Comparison of ENCODE assay signal across 12 cellular contexts in genomic region chr17:3879181-3879580, GRCh38. TPM values are rescaled to one million over a fixed set of nuclear protein-coding genes. Genes with fewer than 3 reads are reported as not detected.
DNase-seq lines count a peak whose midpoint lies in the region; ATAC-seq and TF ChIP-seq lines count a peak whose summit lies in the region.
"Had no signal": no experiment of that assay in that cellular context is flagged by ENCODE, and none has a peak within 500 bp of the region (broad histone marks: within the 10 kb centered on the region; RNA-seq: fewer than 3 reads in every experiment).

No MANE protein-coding gene starts in this region.

- WGBS in hepatocyte (ENCODE audit: low lambda C conversion rate, missing lambda C conversion rate) = 54% methylated on average over 5 of the region's 5 CpGs

- H3K27me3 Mint-ChIP-seq in brain = no peaks in the 10 kb centered on the region
- no peaks in the 10 kb centered on the region for H3K27me3 Mint-ChIP-seq in CD8-positive, alpha-beta T cell (ENCODE audit: low read depth)
- H3K27me3 Mint-ChIP-seq: activated naive CD4-positive, alpha-beta T cell treated with anti-CD3 and anti-CD28 coated beads, Interleukin-2, amount 50 U/mL, for 24 hours had no signal

- peaks cover 29% of the 10 kb centered on the region for H3K4me1 Mint-ChIP-seq in brain
- no peaks in the 10 kb centered on the region for H3K4me1 Mint-ChIP-seq in CD8-positive, alpha-beta T cell (ENCODE audit: low read depth)
- H3K4me1 Mint-ChIP-seq: activated naive CD4-positive, alpha-beta T cell treated with anti-CD3 and anti-CD28 coated beads, Interleukin-2, amount 50 U/mL, for 24 hours had no signal

- TF ChIP-seq CTCF in brain (conservative IDR thresholded peaks at IDR 0.05) (no peak), hepatocyte (IDR thresholded peaks at IDR 0.05; ENCODE audit: poor library complexity) (no peak), PC-9 (conservative IDR thresholded peaks at IDR 0.05) (no peak)
- no peak for TF ChIP-seq CTCF in CD8-positive, alpha-beta T cell (IDR thresholded peaks at IDR 0.05)

- intact Hi-C loops in PC-9 (cut with micrococcal nuclease; ENCODE audit: unreplicated experiment) = no loop called here
- intact Hi-C loops in CD8-positive, alpha-beta T cell (cut with DNase I, micrococcal nuclease) = no loop called here

- H3K36me3 Mint-ChIP-seq in brain = peaks cover 20% of the 10 kb centered on the region
- H3K36me3 Mint-ChIP-seq in CD8-positive, alpha-beta T cell = peaks cover 39% of the 10 kb centered on the region

- no peaks in the 10 kb centered on the region for H3K9me2 ChIP-seq in hepatocyte (replicated peaks; ENCODE audit: insufficient read depth)
- H3K9me2 ChIP-seq in PC-9 (ENCODE audit: insufficient read depth) = no peaks in the 10 kb centered on the region

- H3K4me3 ChIP-seq in hepatocyte (no peak overlapping the region), PC-9 (no peak overlapping the region)
- no peak overlapping the region for H3K4me3 ChIP-seq in CD8-positive, alpha-beta T cell (ENCODE audit: low read depth, low read length)

- no peaks in the 10 kb centered on the region for H3F3A ChIP-seq in PC-9 (ENCODE audit: insufficient read depth, low read depth)

- H3K4me1 ChIP-seq in hepatocyte (ENCODE audit: insufficient read depth) = peaks cover 11% of the 10 kb centered on the region
- no peaks in the 10 kb centered on the region for H3K4me1 ChIP-seq in PC-9 (replicated peaks; ENCODE audit: insufficient read depth)
- H3K4me1 ChIP-seq in CD8-positive, alpha-beta T cell (ENCODE audit: insufficient read depth, low read length) = no peaks in the 10 kb centered on the region

- H3K79me2 ChIP-seq in hepatocyte (no peaks in the 10 kb centered on the region), PC-9 (ENCODE audit: low read depth) (no peaks in the 10 kb centered on the region)

- H3K9me3 ChIP-seq in hepatocyte (ENCODE audit: low read depth) = no peaks in the 10 kb centered on the region
- H3K9me3 ChIP-seq in PC-9 (ENCODE audit: insufficient read depth, low read depth) = no peaks in the 10 kb centered on the region
- no peaks in the 10 kb centered on the region for H3K9me3 ChIP-seq in CD8-positive, alpha-beta T cell (ENCODE audit: low read length)

- peak overlapping the region; percentile 56 for H3K4me2 ChIP-seq in hepatocyte
- no peak overlapping the region for H3K4me2 ChIP-seq in PC-9

- H3K9me3 Mint-ChIP-seq in brain = no peaks in the 10 kb centered on the region
- no peaks in the 10 kb centered on the region for H3K9me3 Mint-ChIP-seq in CD8-positive, alpha-beta T cell
- H3K9me3 Mint-ChIP-seq: activated naive CD4-positive, alpha-beta T cell treated with anti-CD3 and anti-CD28 coated beads, Interleukin-2, amount 50 U/mL, for 24 hours; T-helper 1 cell treated with Interleukin-12 subunit alpha and Interleukin-12 subunit beta and Interleukin-4 antibody, amounts not matched to agents 30 μg/mL and 1 μg/mL, for 36 hours had no signal

- no peak for ATAC-seq in GM18505 (IDR thresholded peaks at IDR 0.05; ENCODE audit: unreplicated experiment)
- ATAC-seq in CD8-positive, alpha-beta T cell = no peak

- H3K27ac ChIP-seq in hepatocyte (peak overlapping the region; percentile 88), PC-9 (no peak overlapping the region)
- H3K27ac ChIP-seq in CD8-positive, alpha-beta T cell (ENCODE audit: low read depth, low read length) = no peak overlapping the region

- H4K20me1 ChIP-seq in hepatocyte (ENCODE audit: insufficient read depth, poor library complexity, severe bottlenecking) (no peaks in the 10 kb centered on the region), PC-9 (ENCODE audit: insufficient read depth) (no peaks in the 10 kb centered on the region)

- CTCF ChIA-PET in PC-9 (lab: Charles Lee) = no interaction called here
- CTCF ChIA-PET in CD8-positive, alpha-beta T cell (lab: Charles Lee) = interaction anchor here (1.0 to 1.3 kb wide), 3 partner anchors 11 to 33 kb away, joined by 3 to 5 read pairs (median 3); partner anchors contain the start of gene NCBP3

- peak overlapping the region; percentile 2 to 48 (median 19) for H3K4me3 Mint-ChIP-seq in brain
- H3K4me3 Mint-ChIP-seq in CD8-positive, alpha-beta T cell = no peak overlapping the region
- H3K4me3 Mint-ChIP-seq: activated naive CD4-positive, alpha-beta T cell treated with anti-CD3 and anti-CD28 coated beads, Interleukin-2, amount 50 U/mL, for 24 hours; T-helper 1 cell treated with Interleukin-12 subunit alpha and Interleukin-12 subunit beta and Interleukin-4 antibody, amounts not matched to agents 30 μg/mL and 1 μg/mL, for 36 hours had no signal

- H2AFZ ChIP-seq in hepatocyte (no peak overlapping the region), PC-9 (no peak overlapping the region)

- no TSS peak for BruUV-seq in PC-9 (replicated peaks; lab: Mats Ljungman, UMichigan)

- DNase-seq in AG20443 (ENCODE audit: low spot score) (peak; percentile 88), NCI-H1694 treated with DMSO at 0.1 percent for 48 hours (lab: John Stamatoyannopoulos, UW) (peak; percentile 92), hepatocyte (ENCODE audit: low spot score) (peak; percentile 70), PC-9 (no peak)
- no peak for DNase-seq in stimulated activated CD4-positive, alpha-beta T cell treated with anti-CD3 and anti-CD28 coated beads, Interleukin-15, amount 100 ng/mL, for 24 hours
- no peak for DNase-seq in CD8-positive, alpha-beta T cell
- DNase-seq: AML-193, small intestine had no signal

- H3K36me3 ChIP-seq in hepatocyte (replicated peaks; ENCODE audit: insufficient read depth, low read depth) = no peaks in the 10 kb centered on the region
- H3K36me3 ChIP-seq in PC-9 (ENCODE audit: low read depth) = no peaks in the 10 kb centered on the region
- peaks cover 2% of the 10 kb centered on the region for H3K36me3 ChIP-seq in CD8-positive, alpha-beta T cell (ENCODE audit: insufficient read depth, low read length)

- TF ChIP-seq POLR2A in GM18505 (IDR thresholded peaks at IDR 0.05; ENCODE audit: borderline replicate concordance, extremely low read depth, insufficient read depth, insufficient read length) = no peak

- H3K27me3 ChIP-seq in hepatocyte = no peaks in the 10 kb centered on the region
- H3K27me3 ChIP-seq in PC-9 (ENCODE audit: insufficient read depth, low read depth) = no peaks in the 10 kb centered on the region
- H3K27me3 ChIP-seq in CD8-positive, alpha-beta T cell (ENCODE audit: insufficient read depth, low read length) = no peaks in the 10 kb centered on the region

- POLR2A ChIA-PET in PC-9 (lab: Charles Lee; ENCODE audit: unreplicated experiment) = no interaction called here
- POLR2A ChIA-PET in CD8-positive, alpha-beta T cell (lab: Charles Lee) = interaction anchor here (0.6 kb wide), 1 partner anchor 38 kb away, joined by 5 read pairs; no protein-coding TSS in a partner anchor

- peak overlapping the region; percentile 74 to 94 (median 90) for H3K27ac Mint-ChIP-seq in brain
- H3K27ac Mint-ChIP-seq in CD8-positive, alpha-beta T cell = no peak overlapping the region
- H3K27ac Mint-ChIP-seq: activated naive CD4-positive, alpha-beta T cell treated with anti-CD3 and anti-CD28 coated beads, Interleukin-2, amount 50 U/mL, for 24 hours; T-helper 1 cell treated with Interleukin-12 subunit alpha and Interleukin-12 subunit beta and Interleukin-4 antibody, amounts not matched to agents 30 μg/mL and 1 μg/mL, for 36 hours had no signal

RNA-seq across cellular contexts. Expression of gene CAMKK1, which starts 13.7 kb away (rescaled TPM):
- 21.9 TPM for polyA plus RNA-seq in brain (ENCODE audit: insufficient read depth, low read depth, low replicate concordance)
- total RNA-seq in hepatocyte = 2.6 and 5.1 TPM in 2 replicates
- polyA plus RNA-seq in hepatocyte = 4.4 and 5.7 TPM in 2 replicates
- total RNA-seq in PC-9 (2021) = 16.3 and 19.5 TPM in 2 replicates
- total RNA-seq in CD8-positive, alpha-beta T cell = 1 to 10 TPM; 5.3 to 5.9 TPM

RNA-seq across cellular contexts. Expression of gene NCBP3, which starts 33.1 kb away (rescaled TPM):
- polyA plus RNA-seq in brain (ENCODE audit: insufficient read depth, low read depth, low replicate concordance) = 30.7 TPM
- 20.8 and 31.8 TPM in 2 replicates for total RNA-seq in hepatocyte
- 20.6 and 28.9 TPM in 2 replicates for polyA plus RNA-seq in hepatocyte
- 48.2 and 58.5 TPM in 2 replicates for total RNA-seq in PC-9 (2021)
- total RNA-seq in CD8-positive, alpha-beta T cell = 10 to 100 TPM; 28.4 to 35.3 TPM

RNA-seq across cellular contexts. Expression of gene P2RX1, which starts 37.1 kb away (rescaled TPM):
- polyA plus RNA-seq in brain (ENCODE audit: insufficient read depth, low read depth, low replicate concordance) = not detected
- 0.20 and 0.50 TPM in 2 replicates for total RNA-seq in hepatocyte
- polyA plus RNA-seq in hepatocyte = 1.8 and 2.3 TPM in 2 replicates
- not detected in 2 replicates for total RNA-seq in PC-9 (2021)
- total RNA-seq in CD8-positive, alpha-beta T cell = under 1 TPM; 0.67 to 0.95 TPM

Comparison
In these comparisons a context has a peak if more than half of its experiments do, and no peak if none do; other contexts are left out.
1. DNase-seq: peak in AG20443 (single experiment), NCI-H1694 treated with DMSO at 0.1 percent for 48 hours (single experiment) and hepatocyte (single experiment); none in PC-9 (0 of 2), stimulated activated CD4-positive, alpha-beta T cell treated with anti-CD3 and anti-CD28 coated beads, Interleukin-15, amount 100 ng/mL, for 24 hours (single experiment) and CD8-positive, alpha-beta T cell (0 of 7).